22 cellular contexts compared by ENCODE assay signal in genomic region chr16:50534091-50534490, GRCh38. TPM values are rescaled to one million over a fixed set of nuclear protein-coding genes. Genes with fewer than 3 reads are reported as not detected.
"Had no signal": no experiment of that assay in that cellular context is flagged by ENCODE, and none has a peak within 500 bp of the region (broad histone marks: within the 10 kb centered on the region; RNA-seq: fewer than 3 reads in every experiment).

No MANE protein-coding gene starts in this region.

- H3K4me1 ChIP-seq: colonic mucosa, sigmoid colon, testis, tibial artery, upper lobe of left lung had no signal

- H3K4me3 ChIP-seq: colonic mucosa, neural progenitor cell, sigmoid colon, testis, tibial artery, upper lobe of left lung had no signal

- H3K36me3 ChIP-seq: colonic mucosa, neural progenitor cell, sigmoid colon, tibial artery, upper lobe of left lung had no signal

- ATAC-seq: effector memory CD8-positive, alpha-beta T cell; naive thymus-derived CD4-positive, alpha-beta T cell; stimulated activated memory B cell treated with anti-CD40 and anti-IgM and Interleukin-4, amounts not matched to agents 10 μg/mL and 1 μg/mL and 100 μg/mL, for 72 hours; stimulated activated naive CD8-positive, alpha-beta T cell treated with anti-CD3 and anti-CD28 coated beads, Interleukin-15, Interleukin-2, amounts not matched to agents 100 U/mL and 50 U/mL, for 24 hours had no signal

- H3K36me3 Mint-ChIP-seq: immature natural killer cell; neural progenitor cell; stimulated activated memory B cell treated with anti-CD40 and anti-IgM and Interleukin-4, amounts not matched to agents 10 μg/mL and 1 μg/mL and 100 μg/mL, for 72 hours had no signal

- H3K27ac Mint-ChIP-seq: effector memory CD8-positive, alpha-beta T cell; immature natural killer cell; naive thymus-derived CD4-positive, alpha-beta T cell; nephron; progenitor cell of endocrine pancreas; stimulated activated memory B cell treated with anti-CD40 and anti-IgM and Interleukin-4, amounts not matched to agents 10 μg/mL and 1 μg/mL and 100 μg/mL, for 72 hours had no signal

- H3K9me3 ChIP-seq: colonic mucosa, testis had no signal

- H3K27ac ChIP-seq: colonic mucosa, neural progenitor cell, parathyroid adenoma, sigmoid colon, testis, tibial artery, upper lobe of left lung had no signal

- H3K9me3 Mint-ChIP-seq: effector memory CD8-positive, alpha-beta T cell had no signal

- H3K27me3 ChIP-seq: colonic mucosa, sigmoid colon, testis, tibial artery, upper lobe of left lung had no signal

- DNase-seq: colonic mucosa; dermis blood vessel endothelial cell; effector memory CD8-positive, alpha-beta T cell; erythroblast; hypothalamus; immature natural killer cell; mesendoderm; midbrain; sigmoid colon; stimulated activated CD4-positive, alpha-beta T cell treated with anti-CD3 and anti-CD28 coated beads, Interleukin-4, amount 100 ng/mL, for 4 hours; stimulated activated naive CD8-positive, alpha-beta T cell treated with anti-CD3 and anti-CD28 coated beads, Interleukin-15, Interleukin-2, amounts not matched to agents 100 U/mL and 50 U/mL, for 24 hours; substantia nigra; testis; tibial artery; upper lobe of left lung had no signal

- H3K4me1 Mint-ChIP-seq: immature natural killer cell; nephron; stimulated activated memory B cell treated with anti-CD40 and anti-IgM and Interleukin-4, amounts not matched to agents 10 μg/mL and 1 μg/mL and 100 μg/mL, for 72 hours had no signal

- H3K4me3 Mint-ChIP-seq: effector memory CD8-positive, alpha-beta T cell; immature natural killer cell; naive thymus-derived CD4-positive, alpha-beta T cell; nephron; neural progenitor cell; stimulated activated memory B cell treated with anti-CD40 and anti-IgM and Interleukin-4, amounts not matched to agents 10 μg/mL and 1 μg/mL and 100 μg/mL, for 72 hours had no signal

RNA-seq across cellular contexts. Expression of gene NKD1, which starts 14.1 kb away (rescaled TPM):
- total RNA-seq: dermis blood vessel endothelial cell, fibroblast of villous mesenchyme had no signal
